In the genomic region with DNA sequence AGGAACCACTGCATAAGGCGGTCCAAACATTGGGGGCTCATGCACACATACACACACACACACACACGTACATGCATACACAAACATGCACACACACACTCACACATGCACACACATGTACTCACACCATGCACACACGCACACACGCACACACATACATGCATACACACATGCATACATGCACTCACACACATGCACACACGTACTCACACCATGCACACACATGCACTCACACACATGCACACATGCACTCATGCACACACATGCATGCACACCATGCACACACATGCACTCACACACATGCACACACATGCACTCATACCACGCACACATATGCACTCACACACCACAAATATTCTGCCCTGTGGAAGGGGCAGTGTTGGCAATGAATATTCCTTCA, we compare ENCODE assay signal across 16 cellular contexts. TPM values are rescaled to one million over a fixed set of nuclear protein-coding genes. Genes with fewer than 3 reads are reported as not detected.
A peak's percentile ranks its signal among the peaks of the same experiment; 100 is the strongest.
DNase-seq lines count a peak whose midpoint lies in the region; ATAC-seq, FAIRE-seq and TF ChIP-seq lines count a peak whose summit lies in the region.
"Had no signal": no experiment of that assay in that cellular context is flagged by ENCODE, and none has a peak within 500 bp of the region (broad histone marks: within the 10 kb centered on the region; RNA-seq: fewer than 3 reads in every experiment).

No MANE protein-coding gene starts in this region.

- H2AFZ ChIP-seq in OCI-LY1 (ENCODE audit: low read length) (no peak overlapping the region), neural progenitor cell (replicated peaks) (no peak overlapping the region)

- peaks cover 3% of the 10 kb centered on the region for H3K9me3 Mint-ChIP-seq in neural progenitor cell
- H3K9me3 Mint-ChIP-seq in activated T-cell treated with anti-CD3 and anti-CD28 coated beads, Interleukin-2, amount 50 U/mL, for 4 hours, result no peaks in the 10 kb centered on the region

- intact Hi-C loops in left colon (cut with DNase I, micrococcal nuclease), result no loop called here

- no peak for TF ChIP-seq POLR2A in GM12892 (IDR thresholded peaks at IDR 0.05; ENCODE audit: low read depth, low read length)

- no peaks in the 10 kb centered on the region for H3K36me3 Mint-ChIP-seq in neural progenitor cell
- peaks cover 61% of the 10 kb centered on the region for H3K36me3 Mint-ChIP-seq in activated T-cell treated with anti-CD3 and anti-CD28 coated beads, Interleukin-2, amount 50 U/mL, for 4 hours (ENCODE audit: insufficient read depth)

- H3K36me3 ChIP-seq in OCI-LY1 (ENCODE audit: insufficient read depth, low read length) (peaks cover 19% of the 10 kb centered on the region), neural progenitor cell (no peaks in the 10 kb centered on the region)
- H3K36me3 ChIP-seq: BE2C had no signal

- peak overlapping the region; percentile 96 for H3K27ac ChIP-seq in OCI-LY1 (ENCODE audit: low read depth, low read length, poor library complexity, severe bottlenecking)
- no peak overlapping the region for H3K27ac ChIP-seq in neural progenitor cell
- H3K27ac ChIP-seq: C4-2B had no signal

- H3K27ac Mint-ChIP-seq in neural progenitor cell, result no peak overlapping the region

- H3K27me3 ChIP-seq in OCI-LY1 (ENCODE audit: insufficient read depth, low read length) (no peaks in the 10 kb centered on the region), neural progenitor cell (peaks cover 3% of the 10 kb centered on the region)
- H3K27me3 ChIP-seq: BE2C had no signal

- H3K9me2 ChIP-seq in OCI-LY1 (ENCODE audit: low read depth, low read length), result no peaks in the 10 kb centered on the region

- H3K4me1 ChIP-seq in OCI-LY1 (ENCODE audit: insufficient read depth, low read length, severe bottlenecking) (peaks cover 24% of the 10 kb centered on the region), neural progenitor cell (no peaks in the 10 kb centered on the region)
- H3K4me1 ChIP-seq: BE2C had no signal

- H3K4me3 Mint-ChIP-seq in neural progenitor cell, result peak overlapping the region; percentile 6
- H3K4me3 Mint-ChIP-seq in activated T-cell treated with anti-CD3 and anti-CD28 coated beads, Interleukin-2, amount 50 U/mL, for 4 hours, result no peak overlapping the region
- H3K4me3 Mint-ChIP-seq: CD4-positive, alpha-beta memory T cell had no signal

- no peak overlapping the region for H3K9ac ChIP-seq in OCI-LY1 (ENCODE audit: low read length)
- H3K9ac ChIP-seq in neural progenitor cell, result no peak overlapping the region

- H4K20me1 ChIP-seq in OCI-LY1 (ENCODE audit: insufficient read depth, low read length), result no peaks in the 10 kb centered on the region
- no peaks in the 10 kb centered on the region for H4K20me1 ChIP-seq in neural progenitor cell (ENCODE audit: low read depth)

- H3K79me2 ChIP-seq in OCI-LY1 (ENCODE audit: insufficient read depth, low read length) (no peaks in the 10 kb centered on the region), neural progenitor cell (ENCODE audit: low read depth) (no peaks in the 10 kb centered on the region)

- TF ChIP-seq CTCF in OCI-LY1 (IDR thresholded peaks at IDR 0.05; ENCODE audit: low read length) (no peak), neural progenitor cell (IDR thresholded peaks at IDR 0.05) (no peak)

- H3K4me3 ChIP-seq in OCI-LY1 (ENCODE audit: low read depth, low read length, poor library complexity, severe bottlenecking) (no peak overlapping the region), neural progenitor cell (no peak overlapping the region)

- H3F3A ChIP-seq in OCI-LY1 (ENCODE audit: insufficient read depth, low read length) (0 out of 2 replicates have a peak, but pooled peaks cover 4% of the 10 kb centered on the region), neural progenitor cell (ENCODE audit: low read depth) (no peaks in the 10 kb centered on the region)

- H3K9me3 ChIP-seq in OCI-LY1 (ENCODE audit: low read length), result peaks cover 12% of the 10 kb centered on the region
- no peaks in the 10 kb centered on the region for H3K9me3 ChIP-seq in neural progenitor cell (ENCODE audit: low read depth)
- H3K9me3 ChIP-seq: BE2C had no signal

- peaks cover 8% of the 10 kb centered on the region for H3K27me3 Mint-ChIP-seq in neural progenitor cell (ENCODE audit: insufficient read depth, low read depth)
- H3K27me3 Mint-ChIP-seq in activated T-cell treated with anti-CD3 and anti-CD28 coated beads, Interleukin-2, amount 50 U/mL, for 4 hours (ENCODE audit: low read depth), result no peaks in the 10 kb centered on the region
- H3K27me3 Mint-ChIP-seq: CD4-positive, alpha-beta memory T cell had no signal

- FAIRE-seq in GM12892 (lab: Jason Lieb, UNC), result peak; percentile 63
- FAIRE-seq: A204.1, H54 had no signal

- H3K4me1 Mint-ChIP-seq in neural progenitor cell, result no peaks in the 10 kb centered on the region
- no peaks in the 10 kb centered on the region for H3K4me1 Mint-ChIP-seq in activated T-cell treated with anti-CD3 and anti-CD28 coated beads, Interleukin-2, amount 50 U/mL, for 4 hours (ENCODE audit: low read depth)

- ATAC-seq in esophagus mucosa (peak; percentile 10), HG03280 (IDR thresholded peaks at IDR 0.05; ENCODE audit: unreplicated experiment) (no peak), left colon (no peak)
- no peak for ATAC-seq in activated T-cell treated with anti-CD3 and anti-CD28 coated beads, Interleukin-2, amount 50 U/mL, for 4 hours

- DNase-seq in GM12892 (ENCODE audit: insufficient read length), result no peak
- no peak for DNase-seq in neural progenitor cell (ENCODE audit: low spot score)
- DNase-seq in left colon, result no peak
- no peak for DNase-seq in activated T-cell treated with anti-CD3 and anti-CD28 coated beads, Interleukin-2, amount 50 U/mL, for 4 hours
- DNase-seq in ureter (ENCODE audit: low spot score), result no peak
- DNase-seq: BE2C; CD4-positive, alpha-beta memory T cell; DMS79 had no signal

- H3K4me2 ChIP-seq in OCI-LY1 (ENCODE audit: low read length) (no peak overlapping the region), neural progenitor cell (no peak overlapping the region)

RNA-seq across cellular contexts. Expression of gene OAS2, which starts 22.1 kb away (rescaled TPM):
- 66.3 TPM for polyA plus RNA-seq in GM12892 (2012; ENCODE audit: missing spikeins)
- total RNA-seq in esophagus mucosa (20.6 TPM), neural progenitor cell (ENCODE audit: low replicate concordance) (0.12 TPM in 1 of 2 replicates, not detected in the other), left colon (1 to 10 TPM; 3.2 to 6.7 TPM), ureter (27.5 TPM)
- total RNA-seq in activated T-cell treated with anti-CD3 and anti-CD28 coated beads, Interleukin-2, amount 50 U/mL, for 4 hours, result 10 to 100 TPM; 27.8 to 36.0 (median 34.9) TPM
- total RNA-seq: G401 had no signal

RNA-seq across cellular contexts. Expression of gene DTX1, which starts 56.1 kb away (rescaled TPM):
- polyA plus RNA-seq in GM12892 (2012; ENCODE audit: missing spikeins), result 10.9 TPM
- total RNA-seq in esophagus mucosa, result 0.68 TPM
- total RNA-seq in neural progenitor cell (ENCODE audit: low replicate concordance), result 0.49 and 5.2 TPM in 2 replicates
- 1 to 10 TPM; 1.2 to 2.3 TPM for total RNA-seq in left colon
- 1 to 10 TPM; 5.0 to 7.7 (median 5.2) TPM for total RNA-seq in activated T-cell treated with anti-CD3 and anti-CD28 coated beads, Interleukin-2, amount 50 U/mL, for 4 hours
- 1.1 TPM for total RNA-seq in ureter
- total RNA-seq: HT-29 had no signal
